25 cellular contexts compared by ENCODE assay signal in the genomic region with DNA sequence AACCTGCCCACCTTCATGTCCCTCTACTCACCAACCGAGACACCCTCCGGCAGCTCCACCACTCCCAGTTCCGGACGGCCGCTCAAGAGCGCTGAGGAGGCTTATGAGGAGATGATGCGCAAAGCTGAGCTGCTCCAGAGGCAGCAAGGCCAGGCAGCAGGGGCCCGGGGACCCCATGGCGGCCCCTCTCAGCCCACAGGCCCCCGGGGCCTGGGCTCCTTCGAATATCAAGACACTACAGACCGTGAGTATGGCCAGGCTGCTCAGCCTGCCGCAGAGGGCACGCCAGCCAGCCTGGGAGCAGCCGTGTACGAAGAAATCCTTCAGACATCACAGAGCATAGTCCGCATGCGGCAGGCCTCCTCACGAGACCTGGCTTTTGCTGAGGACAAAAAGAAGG.
"Had no signal": no experiment of that assay in that cellular context is flagged by ENCODE, and none has a peak within 500 bp of the region (broad histone marks: within the 10 kb centered on the region; RNA-seq: fewer than 3 reads in every experiment).

No MANE protein-coding gene starts in this region.

- ATAC-seq: activated CD4-positive, CD25-positive, alpha-beta regulatory T cell treated with anti-CD3 and anti-CD28 coated beads, Interleukin-2, amount 50 U/mL, for 24 hours; activated CD8-positive, alpha-beta T cell treated with anti-CD3 and anti-CD28 coated beads for 36 hours; activated T-cell treated with anti-CD3 and anti-CD28 coated beads, Interleukin-2, amount 50 U/mL, for 4 hours; activated T-helper 17 cell treated with anti-CD3 and anti-CD28 coated beads, Interleukin-2, amount 50 U/mL, for 72 hours; esophagus mucosa; T-helper 17 cell had no signal

- H3K4me1 ChIP-seq: colonic mucosa had no signal

- H3K4me3 ChIP-seq: colonic mucosa had no signal

- H3K36me3 ChIP-seq: brain microvascular endothelial cell, colonic mucosa had no signal

- H3K27me3 ChIP-seq: brain microvascular endothelial cell, colonic mucosa had no signal

- H3K27ac ChIP-seq: brain microvascular endothelial cell, colonic mucosa, WERI-Rb-1 had no signal

- H3K9me3 ChIP-seq: colonic mucosa had no signal

- DNase-seq: activated B cell treated with CpG ODN at 0.5 μM for 24 hours; activated CD4-positive, alpha-beta T cell treated with anti-CD3 and anti-CD28 coated beads for 48 hours; activated CD4-positive, alpha-beta T cell treated with anti-CD3 and anti-CD28 coated beads, Interleukin-2, amount 50 U/mL, for 1 hour; activated CD4-positive, alpha-beta T cell treated with anti-CD3 and anti-CD28 coated beads, Interleukin-2, amount 50 U/mL, for 48 hours; activated CD8-positive, alpha-beta memory T cell treated with anti-CD3 and anti-CD28 coated beads for 24 hours; activated CD8-positive, alpha-beta T cell treated with anti-CD3 and anti-CD28 coated beads for 36 hours; activated effector memory CD4-positive, alpha-beta T cell treated with Interleukin-2 at 50 U/mL for 16 hours; activated gamma-delta T cell treated with Interleukin-2 at 50 U/mL for 16 hours; activated naive CD4-positive, alpha-beta T cell treated with anti-CD3 and anti-CD28 coated beads, Interleukin-2, amount 50 U/mL, for 16 hours; activated naive CD4-positive, alpha-beta T cell treated with Interleukin-2 at 50 U/mL for 16 hours; activated T-cell treated with anti-CD3 and anti-CD28 coated beads, Interleukin-2, amount 50 U/mL, for 4 hours; amniotic stem cell; anterior cingulate cortex; brain microvascular endothelial cell; colonic mucosa; effector CD8-positive, alpha-beta T cell; foreskin fibroblast; head of caudate nucleus; T-helper 1 cell; T-helper 17 cell; T1000; WERI-Rb-1 had no signal
